22 cellular contexts compared by ENCODE assay signal in the genomic region with DNA sequence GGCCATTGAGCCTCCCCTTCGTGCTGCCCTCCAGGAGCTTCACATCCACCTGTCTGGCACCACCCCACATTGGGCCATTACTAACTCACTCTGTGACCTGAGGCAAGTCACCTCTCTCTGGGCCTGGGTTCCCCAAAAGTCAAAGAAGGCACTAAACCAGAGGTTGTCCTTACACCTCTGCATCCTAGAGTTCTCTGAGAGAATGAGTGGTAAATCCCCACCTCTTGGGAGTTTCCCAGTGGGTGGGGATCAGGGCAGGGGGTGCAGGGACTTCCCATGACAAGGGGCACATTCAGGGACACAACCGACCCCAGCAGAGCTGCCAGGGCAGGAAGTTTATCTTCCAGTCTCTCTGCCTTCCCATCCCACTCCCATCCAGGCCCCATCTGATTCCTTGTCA.
"Had no signal": no experiment of that assay in that cellular context is flagged by ENCODE, and none has a peak within 500 bp of the region (broad histone marks: within the 10 kb centered on the region; RNA-seq: fewer than 3 reads in every experiment).

No MANE protein-coding gene starts in this region.

- H3K9me3 ChIP-seq: esophagus muscularis mucosa, gastrocnemius medialis, left ventricle myocardium inferior, right atrium auricular region, sigmoid colon, stomach had no signal

- ATAC-seq: effector memory CD8-positive, alpha-beta T cell; gastrocnemius medialis; left cardiac atrium; naive thymus-derived CD4-positive, alpha-beta T cell had no signal

- H3K36me3 Mint-ChIP-seq: naive thymus-derived CD4-positive, alpha-beta T cell; type B pancreatic cell had no signal

- FAIRE-seq: colon, keratinocyte, urothelium cell line had no signal

- H3K27me3 Mint-ChIP-seq: type B pancreatic cell had no signal

- H3K27ac ChIP-seq: epithelial cell of prostate, esophagus muscularis mucosa, gastrocnemius medialis, left ventricle myocardium inferior, right atrium auricular region, skin epidermis, stomach had no signal

- H3K4me3 Mint-ChIP-seq: dendritic cell treated with granulocyte-macrophage colony-stimulating factor and Interleukin-4, amounts not matched to agents 40 ng/mL and 50 ng/mL, for 4 days; effector memory CD8-positive, alpha-beta T cell; naive thymus-derived CD4-positive, alpha-beta T cell; nephron progenitor cell; type B pancreatic cell had no signal

- DNase-seq: effector memory CD8-positive, alpha-beta T cell; gastrocnemius medialis; glutamatergic neuron; left cardiac atrium; left ventricle myocardium inferior; naive thymus-derived CD4-positive, alpha-beta T cell; nephron progenitor cell; sigmoid colon; stimulated activated CD4-positive, alpha-beta T cell treated with anti-CD3 and anti-CD28 coated beads, Interleukin-2, amount 100 ng/mL, for 24 hours; stimulated activated CD4-positive, alpha-beta T cell treated with anti-CD3 and anti-CD28 coated beads, Interleukin-4, amount 100 ng/mL, for 4 hours; stimulated activated naive CD4-positive, alpha-beta T cell; stomach; substantia nigra had no signal

- H3K27me3 ChIP-seq: gastrocnemius medialis, right atrium auricular region, sigmoid colon, stomach had no signal

- H3K4me1 ChIP-seq: gastrocnemius medialis had no signal

- H3K4me1 Mint-ChIP-seq: naive thymus-derived CD4-positive, alpha-beta T cell had no signal

- H3K9me3 Mint-ChIP-seq: dendritic cell treated with granulocyte-macrophage colony-stimulating factor and Interleukin-4, amounts not matched to agents 40 ng/mL and 50 ng/mL, for 4 days; effector memory CD8-positive, alpha-beta T cell; naive thymus-derived CD4-positive, alpha-beta T cell; nephron progenitor cell; type B pancreatic cell had no signal

- H3K27ac Mint-ChIP-seq: dendritic cell treated with granulocyte-macrophage colony-stimulating factor and Interleukin-4, amounts not matched to agents 40 ng/mL and 50 ng/mL, for 4 days; naive thymus-derived CD4-positive, alpha-beta T cell; type B pancreatic cell had no signal
